In the genomic region with DNA sequence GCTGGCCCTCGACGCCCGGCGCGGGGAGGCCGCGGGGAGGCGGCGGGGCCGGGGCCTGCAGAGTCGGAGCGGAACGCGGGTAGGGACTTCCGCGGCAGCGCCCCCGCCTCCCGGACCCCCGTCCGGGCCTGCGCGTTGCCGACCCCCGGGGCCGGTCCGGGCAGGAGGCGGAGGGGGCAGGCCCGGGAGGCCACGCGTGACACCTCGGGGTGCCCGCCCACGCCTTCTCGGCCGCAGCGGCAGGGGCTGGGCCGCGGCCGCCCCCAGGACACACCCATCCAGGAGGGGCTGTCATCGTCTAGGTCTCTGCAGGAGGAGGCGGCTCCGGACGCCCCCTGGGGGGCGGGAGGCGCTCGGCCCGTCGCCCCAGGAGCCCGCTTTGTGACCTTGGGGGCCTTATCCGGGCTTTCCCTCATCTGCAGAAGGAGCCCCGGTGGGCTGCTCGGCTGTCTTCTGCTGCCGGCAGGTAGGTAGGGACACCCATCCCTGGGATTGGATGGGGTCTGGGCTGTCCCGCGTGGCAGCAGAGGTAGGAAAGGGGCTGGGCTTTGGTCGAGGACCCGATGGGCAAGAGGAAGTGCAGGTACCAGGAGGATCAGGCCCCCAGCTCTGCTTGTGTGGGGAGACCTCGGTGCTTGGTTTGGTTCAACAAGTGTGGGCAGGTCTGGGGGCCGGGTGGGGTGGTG, we compare ENCODE assay signal across 8 cellular contexts. TPM values are rescaled to one million over a fixed set of nuclear protein-coding genes. Genes with fewer than 3 reads are reported as not detected.
DNase-seq lines count a peak whose midpoint lies in the region; ATAC-seq and TF ChIP-seq lines count a peak whose summit lies in the region.

No MANE protein-coding gene starts in this region.

- CTCF ChIA-PET in CD8-positive, alpha-beta T cell (lab: Charles Lee), result no interaction called here

- POLR2A ChIA-PET in CD8-positive, alpha-beta T cell (lab: Charles Lee), result interaction anchor here (1.3 to 2.1 kb wide), 2 partner anchors 16 to 48 kb away, joined by 5 to 7 read pairs; a partner anchor contains a TSS
- POLR2A ChIA-PET in activated naive CD8-positive, alpha-beta T cell treated with anti-CD3 and anti-CD28 coated beads, Interleukin-2, amount 10 ng/mL, durations not matched to agents 7 days and 5 days (lab: Charles Lee), result interaction anchor here (1.4 to 2.6 kb wide), 4 partner anchors 11 to 48 kb away, joined by 3 to 13 read pairs (median 5); a partner anchor contains a TSS

- peaks cover 8% of the 10 kb centered on the region for H3K36me3 ChIP-seq in CD8-positive, alpha-beta T cell (ENCODE audit: insufficient read depth, low read length)
- H3K36me3 ChIP-seq in iPS-18a (ENCODE audit: control insufficient read depth, low read depth, low read length), result no peaks in the 10 kb centered on the region

- intact Hi-C loops in CD8-positive, alpha-beta T cell (cut with DNase I, micrococcal nuclease), result loop anchor here (1.0 to 2.0 kb wide), 4 partner anchors 23 to 69 kb away; a partner anchor contains a TSS

- no peaks in the 10 kb centered on the region for H3K27me3 ChIP-seq in CD8-positive, alpha-beta T cell (ENCODE audit: insufficient read depth, low read length)
- no peaks in the 10 kb centered on the region for H3K27me3 ChIP-seq in iPS-18a (ENCODE audit: control insufficient read depth, insufficient read depth, low read length)

- H3K4me3 ChIP-seq in CD8-positive, alpha-beta T cell (ENCODE audit: low read depth, low read length), result peak overlapping the region; percentile 59
- peak overlapping the region; percentile 52 for H3K4me3 ChIP-seq in iPS-18a (ENCODE audit: low read length)

- H3K9me3 Mint-ChIP-seq in CD8-positive, alpha-beta T cell, result no peaks in the 10 kb centered on the region
- H3K9me3 Mint-ChIP-seq in activated naive CD8-positive, alpha-beta T cell treated with anti-CD3 and anti-CD28 coated beads, Interleukin-2, amount 10 ng/mL, durations not matched to agents 7 days and 5 days, result peaks cover 3% of the 10 kb centered on the region

- no peaks in the 10 kb centered on the region for H3K27me3 Mint-ChIP-seq in CD8-positive, alpha-beta T cell (ENCODE audit: low read depth)
- H3K27me3 Mint-ChIP-seq in activated naive CD8-positive, alpha-beta T cell treated with anti-CD3 and anti-CD28 coated beads, Interleukin-2, amount 10 ng/mL, durations not matched to agents 7 days and 5 days, result no peaks in the 10 kb centered on the region

- peak; percentile 16 to 78 (median 54) for DNase-seq in CD8-positive, alpha-beta T cell
- DNase-seq in GM19238 (ENCODE audit: insufficient read length, low spot score), result peak; percentile 95
- peak; percentile 60 for DNase-seq in SK-N-DZ (ENCODE audit: low spot score)
- peak; percentile 77 for DNase-seq in activated naive CD8-positive, alpha-beta T cell treated with anti-CD3 and anti-CD28 coated beads, Interleukin-2, amount 10 ng/mL, durations not matched to agents 7 days and 5 days
- DNase-seq in stimulated activated CD4-positive, alpha-beta T cell treated with anti-CD3 and anti-CD28 coated beads, Interleukin-15, amount 100 ng/mL, for 24 hours, result peak; percentile 72
- no peak for DNase-seq in globus pallidus (ENCODE audit: low spot score)

- H3K9ac ChIP-seq in iPS-18a (ENCODE audit: low read length), result no peak overlapping the region

- H3K27ac ChIP-seq in CD8-positive, alpha-beta T cell (ENCODE audit: low read depth, low read length), result peak overlapping the region; percentile 42
- no peak overlapping the region for H3K27ac ChIP-seq in iPS-18a (ENCODE audit: low read length)

- peak; percentile 79 for ATAC-seq in CD8-positive, alpha-beta T cell
- peak; percentile 88 for ATAC-seq in HG03342 (IDR thresholded peaks at IDR 0.05; ENCODE audit: unreplicated experiment)
- peak; percentile 80 for ATAC-seq in activated naive CD8-positive, alpha-beta T cell treated with anti-CD3 and anti-CD28 coated beads, Interleukin-2, amount 10 ng/mL, durations not matched to agents 7 days and 5 days (ENCODE audit: low read depth)

- peak overlapping the region; percentile 78 for H3K4me3 Mint-ChIP-seq in CD8-positive, alpha-beta T cell
- peak overlapping the region; percentile 93 for H3K4me3 Mint-ChIP-seq in activated naive CD8-positive, alpha-beta T cell treated with anti-CD3 and anti-CD28 coated beads, Interleukin-2, amount 10 ng/mL, durations not matched to agents 7 days and 5 days

- peak; percentile 23 for TF ChIP-seq CTCF in CD8-positive, alpha-beta T cell (IDR thresholded peaks at IDR 0.05)

- peaks cover 16% of the 10 kb centered on the region for H3K4me1 ChIP-seq in CD8-positive, alpha-beta T cell (ENCODE audit: insufficient read depth, low read length)
- peaks cover 5% of the 10 kb centered on the region for H3K4me1 ChIP-seq in iPS-18a (ENCODE audit: control insufficient read depth, low read depth, low read length)

- peaks cover 28% of the 10 kb centered on the region for H3K4me1 Mint-ChIP-seq in CD8-positive, alpha-beta T cell (ENCODE audit: low read depth)
- peaks cover 23% of the 10 kb centered on the region for H3K4me1 Mint-ChIP-seq in activated naive CD8-positive, alpha-beta T cell treated with anti-CD3 and anti-CD28 coated beads, Interleukin-2, amount 10 ng/mL, durations not matched to agents 7 days and 5 days

- H3K9me3 ChIP-seq in CD8-positive, alpha-beta T cell (ENCODE audit: low read length), result no peaks in the 10 kb centered on the region
- no peaks in the 10 kb centered on the region for H3K9me3 ChIP-seq in iPS-18a (ENCODE audit: control insufficient read depth, low read depth, low read length)

- H3K27ac Mint-ChIP-seq in CD8-positive, alpha-beta T cell, result peak overlapping the region; percentile 84
- peak overlapping the region; percentile 94 for H3K27ac Mint-ChIP-seq in activated naive CD8-positive, alpha-beta T cell treated with anti-CD3 and anti-CD28 coated beads, Interleukin-2, amount 10 ng/mL, durations not matched to agents 7 days and 5 days

- H3K36me3 Mint-ChIP-seq in CD8-positive, alpha-beta T cell, result peaks cover 38% of the 10 kb centered on the region
- H3K36me3 Mint-ChIP-seq in activated naive CD8-positive, alpha-beta T cell treated with anti-CD3 and anti-CD28 coated beads, Interleukin-2, amount 10 ng/mL, durations not matched to agents 7 days and 5 days, result peaks cover 26% of the 10 kb centered on the region

RNA-seq across cellular contexts. Expression of a gene that starts 0.6 kb away (rescaled TPM):
- total RNA-seq in CD8-positive, alpha-beta T cell, result 10 to 100 TPM; 49.3 to 49.5 TPM
- 10.8 and 19.4 TPM in 2 replicates for polyA plus RNA-seq in SK-N-DZ (2014; cell fraction: cytosol; rRNA removed)
- 51.0 and 57.6 TPM in 2 replicates for polyA plus RNA-seq in SK-N-DZ (2014; cell fraction: nucleus; rRNA removed)
- total RNA-seq in activated naive CD8-positive, alpha-beta T cell treated with anti-CD3 and anti-CD28 coated beads, Interleukin-2, amount 10 ng/mL, durations not matched to agents 7 days and 5 days, result 10 to 100 TPM; 42.6 to 43.7 TPM

RNA-seq across cellular contexts. Expression of a gene that starts 22.3 kb away (rescaled TPM):
- total RNA-seq in CD8-positive, alpha-beta T cell, result 1 to 10 TPM; 4.2 to 4.8 TPM
- 7.3 and 7.5 TPM in 2 replicates for polyA plus RNA-seq in SK-N-DZ (2014; cell fraction: cytosol; rRNA removed)
- polyA plus RNA-seq in SK-N-DZ (2014; cell fraction: nucleus; rRNA removed), result 7.7 and 10.7 TPM in 2 replicates
- 1 to 10 TPM; 4.7 to 4.9 TPM for total RNA-seq in activated naive CD8-positive, alpha-beta T cell treated with anti-CD3 and anti-CD28 coated beads, Interleukin-2, amount 10 ng/mL, durations not matched to agents 7 days and 5 days

RNA-seq across cellular contexts. Expression of a gene that starts 47.9 kb away (rescaled TPM):
- total RNA-seq in CD8-positive, alpha-beta T cell, result 10 to 100 TPM; 48.8 to 52.3 TPM
- polyA plus RNA-seq in SK-N-DZ (2014; cell fraction: cytosol; rRNA removed), result 24.2 and 27.5 TPM in 2 replicates
- polyA plus RNA-seq in SK-N-DZ (2014; cell fraction: nucleus; rRNA removed), result 20.3 and 36.4 TPM in 2 replicates
- total RNA-seq in activated naive CD8-positive, alpha-beta T cell treated with anti-CD3 and anti-CD28 coated beads, Interleukin-2, amount 10 ng/mL, durations not matched to agents 7 days and 5 days, result 10 to 100 TPM; 42.8 to 47.3 TPM
